19 cellular contexts compared by ENCODE assay signal in the genomic region with DNA sequence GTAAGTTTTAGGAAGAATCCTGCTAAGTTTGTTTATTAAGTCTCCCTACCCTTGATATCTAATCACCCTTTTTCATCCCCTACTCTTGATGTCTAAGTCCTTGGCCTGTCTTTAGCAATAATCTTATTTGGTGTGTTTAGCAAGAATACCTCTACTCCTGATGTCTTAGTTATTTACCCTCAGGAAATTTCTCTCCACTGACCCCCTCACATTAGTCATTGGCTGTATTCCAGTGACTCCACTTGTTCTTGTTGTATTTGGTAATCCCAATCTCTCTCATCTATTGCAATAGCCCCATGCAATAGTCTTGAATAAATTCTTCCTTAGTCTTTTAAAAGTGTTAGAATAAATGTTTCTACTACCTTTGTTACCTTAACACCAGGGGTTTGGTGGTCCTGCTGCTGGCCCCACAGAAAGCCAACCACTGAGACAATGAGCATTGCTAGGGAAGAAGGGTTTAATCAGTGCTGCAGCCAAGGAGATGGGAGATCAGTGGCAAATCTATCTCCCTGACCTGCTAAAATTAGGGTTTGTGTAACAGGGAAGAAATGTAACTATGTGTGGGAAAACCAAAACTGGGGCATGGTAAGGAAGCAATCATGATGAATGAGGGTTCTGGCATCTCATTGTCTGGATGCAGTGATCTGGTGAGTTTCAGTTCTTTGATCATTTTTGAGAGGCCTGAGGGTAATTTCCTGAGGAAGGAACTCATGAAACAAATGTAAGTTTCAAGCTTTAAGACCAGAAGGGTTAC.
A peak's percentile ranks its signal among the peaks of the same experiment; 100 is the strongest.
DNase-seq lines count a peak whose midpoint lies in the region; ATAC-seq, FAIRE-seq and TF ChIP-seq lines count a peak whose summit lies in the region.
"Had no signal": no experiment of that assay in that cellular context is flagged by ENCODE, and none has a peak within 500 bp of the region (broad histone marks: within the 10 kb centered on the region; RNA-seq: fewer than 3 reads in every experiment).

No MANE protein-coding gene starts in this region.

- H2BK120ac ChIP-seq in H1 (replicated peaks; ENCODE audit: low read depth, low read length), result no peak overlapping the region

- TF ChIP-seq CTCF in H1 (IDR thresholded peaks at IDR 0.05; ENCODE audit: control extremely low read depth in 1 of 3, insufficient read depth in 1 of 3, low read depth in 1 of 3, low read length in 3 of 3), result no peak

- H3K18ac ChIP-seq in H1 (ENCODE audit: extremely low read depth, low read length), result no peak overlapping the region

- H2BK20ac ChIP-seq in H1 (ENCODE audit: low read length), result no peak overlapping the region

- no peak for TF ChIP-seq EP300 in H1 (IDR thresholded peaks at IDR 0.05; ENCODE audit: borderline replicate concordance in 1 of 2, low read depth in 2 of 2, low read length in 2 of 2)

- H3K9me3 ChIP-seq in H1 (ENCODE audit: insufficient read depth in 2 of 2, low read depth in 1 of 2, low read length in 1 of 2), result peaks cover 0 to 9% of the 10 kb centered on the region in 2 experiments; a peak in 1 of 4 replicates

- no peaks in the 10 kb centered on the region for H3K79me1 ChIP-seq in H1 (ENCODE audit: low read depth, low read length)

- H3K23me2 ChIP-seq in H1 (ENCODE audit: low read depth, low read length), result no peaks in the 10 kb centered on the region

- H3K79me2 ChIP-seq in H1 (ENCODE audit: control insufficient read depth in 1 of 2, insufficient read depth in 2 of 2, low read length in 2 of 2), result no peaks in the 10 kb centered on the region

- H3K4me1 ChIP-seq in H1 (replicated peaks in 1 of 4; ENCODE audit: control insufficient read depth in 3 of 4, insufficient read depth in 4 of 4, low read length in 3 of 4), result peaks cover 0 to 3% (median 1%) of the 10 kb centered on the region in 4 experiments; a peak in 2 of 7 replicates

- no peak overlapping the region for H4K91ac ChIP-seq in H1 (replicated peaks; ENCODE audit: insufficient read length, low read length)

- H3K23ac ChIP-seq in H1 (ENCODE audit: insufficient read length), result no peak overlapping the region

- POLR2A ChIA-PET in H1 (lab: Charles Lee; ENCODE audit: partially characterized antibody), result no interaction called here

- H2AFZ ChIP-seq in H1 (ENCODE audit: low read length), result no peak overlapping the region

- TF ChIP-seq RAD21 in H1 (IDR thresholded peaks at IDR 0.05 in 1 of 2, conservative IDR thresholded peaks at IDR 0.05 in 1 of 2; ENCODE audit: low read depth in 2 of 2, low read length in 2 of 2), result no peak

- TF ChIP-seq POLR2A in H1 (IDR thresholded peaks at IDR 0.05; ENCODE audit: control extremely low read depth in 1 of 2, low read depth in 2 of 2, low read length in 2 of 2), result no peak

- H3K27me3 ChIP-seq in H1 (replicated peaks in 1 of 4; ENCODE audit: control insufficient read depth in 3 of 4, extremely low read depth in 1 of 4, insufficient read depth in 3 of 4, low read length in 3 of 4), result peaks cover 0 to 2% (median 0%) of the 10 kb centered on the region in 4 experiments; a peak in 3 of 7 replicates

- CTCF ChIA-PET in H1 (lab: Charles Lee; ENCODE audit: partially characterized antibody), result no interaction called here

- no peaks in the 10 kb centered on the region for H3K36me3 ChIP-seq in H1 (ENCODE audit: control insufficient read depth in 2 of 4, insufficient read depth in 4 of 4, low read length in 3 of 4)

- ATAC-seq in GM21825 (IDR thresholded peaks at IDR 0.05; ENCODE audit: unreplicated experiment) (no peak), HG02798 (IDR thresholded peaks at IDR 0.05; ENCODE audit: poor library complexity, unreplicated experiment) (no peak)
- ATAC-seq: activated CD8-positive, alpha-beta T cell treated with anti-CD3 and anti-CD28 coated beads for 36 hours; stimulated activated effector memory CD8-positive, alpha-beta T cell treated with anti-CD3 and anti-CD28 coated beads, Interleukin-12 subunit alpha, Interleukin-12 subunit beta, amount 100 ng/mL, for 72 hours; T-cell had no signal

- H3K14ac ChIP-seq in H1 (ENCODE audit: insufficient read length), result no peak overlapping the region

- H4K20me1 ChIP-seq in H1 (replicated peaks in 1 of 2; ENCODE audit: control insufficient read depth in 1 of 2, insufficient read depth in 2 of 2, low read length in 2 of 2), result no peaks in the 10 kb centered on the region

- H3K4me2 ChIP-seq in H1 (ENCODE audit: insufficient read depth in 1 of 2, low read depth in 2 of 2, low read length in 2 of 2), result 0 out of 4 replicates have a peak overlapping the region, but pooled peaks of 1 of the 2 experiments have one; percentile 24

- no peak overlapping the region for H3K4ac ChIP-seq in H1 (replicated peaks; ENCODE audit: insufficient read length, low read depth, low read length)

- H3K27ac ChIP-seq in H1 (ENCODE audit: low read depth, low read length), result no peak overlapping the region

- H4K5ac ChIP-seq in H1 (ENCODE audit: insufficient read length, low read depth, low read length), result no peak overlapping the region

- no peak overlapping the region for H4K8ac ChIP-seq in H1 (ENCODE audit: extremely low read depth, insufficient read depth, low read length)

- H2BK12ac ChIP-seq in H1 (ENCODE audit: low read depth, low read length), result no peak overlapping the region

- no peak overlapping the region for H2BK15ac ChIP-seq in H1 (ENCODE audit: low read length)

- peak; percentile 48 for FAIRE-seq in H1 (lab: Jason Lieb, UNC)
- FAIRE-seq: colon had no signal

- H3K4me3 ChIP-seq in H1 (ENCODE audit: extremely low read depth in 1 of 4, insufficient read depth in 2 of 4, low read depth in 3 of 4, low read length in 4 of 4), result no peak overlapping the region

- no peak overlapping the region for H2AK5ac ChIP-seq in H1 (ENCODE audit: low read depth, low read length)

- H2BK5ac ChIP-seq in H1 (ENCODE audit: low read depth, low read length), result no peak overlapping the region

- DNase-seq in GM04504 (ENCODE audit: low read depth) (peak; percentile 28), NOMO-1 treated with dmso at 0.1 percent for 144 hours (lab: John Stamatoyannopoulos, UW; ENCODE audit: unreplicated experiment) (peak; percentile 17), H1 (ENCODE audit: low read depth in 1 of 2, low spot score in 2 of 2) (no peak), myocyte (ENCODE audit: low read depth) (peak; percentile 89), 8988T (no peak)
- DNase-seq in activated naive CD4-positive, alpha-beta T cell (lab: John Stamatoyannopoulos, UW), result no peak
- DNase-seq: activated CD8-positive, alpha-beta T cell treated with anti-CD3 and anti-CD28 coated beads for 36 hours; activated naive CD4-positive, alpha-beta T cell treated with anti-CD3 and anti-CD28 coated beads, Interleukin-2, amount 50 U/mL, for 16 hours; CD4-positive, CD25-positive, alpha-beta regulatory T cell; GF-D8; glutamatergic neuron; NCI-H187; posterior cingulate gyrus; stimulated activated CD4-positive, alpha-beta T cell treated with anti-CD3 and anti-CD28 coated beads, Interleukin-1b, Interleukin-23, amount 100 ng/mL, for 48 hours; T-cell had no signal

- H3K9ac ChIP-seq in H1 (replicated peaks in 1 of 4; ENCODE audit: extremely low read depth in 1 of 4, low read depth in 3 of 4, low read length in 3 of 4), result no peak overlapping the region

- no peak overlapping the region for H3K56ac ChIP-seq in H1 (replicated peaks; ENCODE audit: insufficient read length, low read depth, low read length)

TF ChIP-seq in H1, 55 proteins besides CTCF, POLR2A, EP300 and RAD21 (continues in another document):
- TF ChIP-seq RXRA (IDR thresholded peaks at IDR 0.05; ENCODE audit: insufficient read depth, low read depth, low read length), result no peak
- no peak for TF ChIP-seq GTF2F1 (IDR thresholded peaks at IDR 0.05; ENCODE audit: borderline replicate concordance, low read depth, low read length)
- TF ChIP-seq BCL11A (IDR thresholded peaks at IDR 0.05; ENCODE audit: low read depth in 2 of 2, low read length in 2 of 2), result no peak
- no peak for TF ChIP-seq E2F6 (IDR thresholded peaks at IDR 0.05)
- TF ChIP-seq POU5F1 (IDR thresholded peaks at IDR 0.05; ENCODE audit: low read depth, low read length), result no peak

Comparison
In these comparisons a context has a peak if more than half of its experiments do, and no peak if none do; other contexts are left out.
1. DNase-seq: peak in GM04504 (single experiment), NOMO-1 treated with dmso at 0.1 percent for 144 hours (single experiment) and myocyte (single experiment); none in H1 (0 of 2), 8988T (single experiment) and activated naive CD4-positive, alpha-beta T cell (0 of 4).